In the genomic region with DNA sequence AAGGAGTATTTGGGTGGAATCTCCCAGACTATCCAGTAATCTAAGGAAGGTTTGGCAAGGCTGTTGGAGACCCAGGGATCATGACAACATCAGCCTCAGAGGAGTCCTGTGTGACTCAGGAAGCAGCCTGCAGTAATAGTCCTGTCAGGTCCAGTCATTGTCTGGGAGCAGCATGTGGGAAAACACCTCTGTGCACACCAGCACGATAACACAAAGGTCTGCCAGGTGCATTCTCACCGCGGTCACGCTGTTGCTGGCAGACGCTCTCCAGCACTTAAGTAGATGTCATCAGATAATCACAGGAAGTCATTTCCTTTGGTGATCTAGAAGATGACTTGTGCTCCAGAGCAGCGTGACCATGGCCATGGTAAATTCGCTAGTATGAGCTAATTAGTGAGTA, we compare ENCODE assay signal across 9 cellular contexts.
A peak's percentile ranks its signal among the peaks of the same experiment; 100 is the strongest.
DNase-seq lines count a peak whose midpoint lies in the region; ATAC-seq and TF ChIP-seq lines count a peak whose summit lies in the region.
"Had no signal": no experiment of that assay in that cellular context is flagged by ENCODE, and none has a peak within 500 bp of the region (broad histone marks: within the 10 kb centered on the region; RNA-seq: fewer than 3 reads in every experiment).

No MANE protein-coding gene starts in this region.

- H3K9me2 ChIP-seq in hepatocyte (replicated peaks; ENCODE audit: insufficient read depth) = no peaks in the 10 kb centered on the region

- H4K20me1 ChIP-seq in hepatocyte (ENCODE audit: insufficient read depth, poor library complexity, severe bottlenecking) = no peaks in the 10 kb centered on the region

- H3K36me3 ChIP-seq in hepatocyte (replicated peaks; ENCODE audit: insufficient read depth, low read depth) (no peaks in the 10 kb centered on the region), H7 (replicated peaks; ENCODE audit: control insufficient read depth, insufficient read depth, low read length) (no peaks in the 10 kb centered on the region)

- H3K4me3 ChIP-seq in hepatocyte (no peak overlapping the region), right cardiac atrium (ENCODE audit: low read length) (no peak overlapping the region), H7 (ENCODE audit: insufficient read depth, low read depth, low read length) (no peak overlapping the region)

- peak; percentile 43 for DNase-seq in ELF-1 (ENCODE audit: low read depth, low spot score)
- DNase-seq in T-helper 1 cell = peak in 3 of 5 donors; percentile 15 to 69 (median 23)
- DNase-seq in hepatocyte (ENCODE audit: low spot score) = peak; percentile 48
- no peak for DNase-seq in right cardiac atrium
- no peak for DNase-seq in H7
- DNase-seq in amniotic stem cell (lab: John Stamatoyannopoulos, UW) = no peak

- ATAC-seq in HG02759 (IDR thresholded peaks at IDR 0.05; ENCODE audit: unreplicated experiment) = peak; percentile 69
- no peak for ATAC-seq in HG02623 (IDR thresholded peaks at IDR 0.05; ENCODE audit: unreplicated experiment)
- ATAC-seq in right cardiac atrium = no peak
- ATAC-seq: HCT116 had no signal

- TF ChIP-seq CTCF in hepatocyte (IDR thresholded peaks at IDR 0.05; ENCODE audit: poor library complexity) = no peak

- H3K4me1 ChIP-seq in hepatocyte (ENCODE audit: insufficient read depth) = no peaks in the 10 kb centered on the region
- peaks cover 3% of the 10 kb centered on the region for H3K4me1 ChIP-seq in right cardiac atrium (ENCODE audit: control insufficient read depth, insufficient read depth, low read length)

- H3K9me3 ChIP-seq in hepatocyte (ENCODE audit: low read depth) = no peaks in the 10 kb centered on the region
- H3K9me3 ChIP-seq in right cardiac atrium (ENCODE audit: control insufficient read depth, low read length) = no peaks in the 10 kb centered on the region

- WGBS in hepatocyte (ENCODE audit: low lambda C conversion rate, missing lambda C conversion rate) = 55% methylated on average over 7 of the region's 7 CpGs
- WGBS in right cardiac atrium = 58% methylated on average over 7 of the region's 7 CpGs

- H3K27ac ChIP-seq in hepatocyte (no peak overlapping the region), right cardiac atrium (ENCODE audit: low read length) (no peak overlapping the region)

- no peak overlapping the region for H2AFZ ChIP-seq in hepatocyte

- H3K4me2 ChIP-seq in hepatocyte = no peak overlapping the region

- no peaks in the 10 kb centered on the region for H3K79me2 ChIP-seq in hepatocyte

- H3K27me3 ChIP-seq in hepatocyte = no peaks in the 10 kb centered on the region
- H3K27me3 ChIP-seq in right cardiac atrium (ENCODE audit: control insufficient read depth, insufficient read depth) = no peaks in the 10 kb centered on the region
- H3K27me3 ChIP-seq in H7 (ENCODE audit: control insufficient read depth, insufficient read depth, low read length) = no peaks in the 10 kb centered on the region

- intact Hi-C loops in right cardiac atrium (cut with DNase I) = no loop called here

Comparison
In these comparisons a context has a peak if more than half of its experiments do, and no peak if none do; other contexts are left out.
1. DNase-seq: peak in ELF-1 (single experiment), T-helper 1 cell (3 of 5) and hepatocyte (single experiment); none in right cardiac atrium (0 of 3), H7 (single experiment) and amniotic stem cell (single experiment).